11 cellular contexts compared by ENCODE assay signal in genomic region chr12:42756841-42757661, GRCh38.
DNase-seq lines count a peak whose midpoint lies in the region; ATAC-seq, FAIRE-seq and TF ChIP-seq lines count a peak whose summit lies in the region.
"Had no signal": no experiment of that assay in that cellular context is flagged by ENCODE, and none has a peak within 500 bp of the region (broad histone marks: within the 10 kb centered on the region; RNA-seq: fewer than 3 reads in every experiment).

No MANE protein-coding gene starts in this region.

- no peak overlapping the region for H4K12ac ChIP-seq in trophoblast cell (ENCODE audit: low read depth, low read length)

- H3K27ac Mint-ChIP-seq in endodermal cell, result peak overlapping the region; percentile 92
- H3K27ac Mint-ChIP-seq in T-helper 2 cell treated with Interferon-gamma antibody and Interleukin-4, amounts not matched to agents 5 μg/mL and 100 μg/mL, for 36 hours, result no peak overlapping the region

- peak overlapping the region; percentile 74 for H2BK120ac ChIP-seq in trophoblast cell (ENCODE audit: insufficient read depth, low read length, poor library complexity)

- H3K23ac ChIP-seq in trophoblast cell (ENCODE audit: low read length), result no peak overlapping the region

- H3K9me3 ChIP-seq in endodermal cell (ENCODE audit: control insufficient read depth, low read length) (peaks cover 9% of the 10 kb centered on the region), trophoblast cell (ENCODE audit: insufficient read depth, low read depth, low read length) (no peaks in the 10 kb centered on the region)

- peaks cover 15% of the 10 kb centered on the region for H3K79me1 ChIP-seq in trophoblast cell (ENCODE audit: low read length)

- H3K14ac ChIP-seq in trophoblast cell (ENCODE audit: low read length), result peak overlapping the region; percentile 43

- H3K4ac ChIP-seq in trophoblast cell (ENCODE audit: low read depth, low read length), result no peak overlapping the region

- H3K27ac ChIP-seq in endodermal cell (ENCODE audit: low read depth, low read length) (peak overlapping the region; percentile 60), trophoblast cell (ENCODE audit: low read depth, low read length) (peak overlapping the region; percentile 91)

- H3K4me2 ChIP-seq in trophoblast cell (ENCODE audit: low read length), result peak overlapping the region; percentile 35

- H3K4me3 ChIP-seq in endodermal cell (ENCODE audit: low read length), result peak overlapping the region; percentile 39
- no peak overlapping the region for H3K4me3 ChIP-seq in trophoblast cell (ENCODE audit: low read depth, low read length)

- H3K79me2 ChIP-seq in trophoblast cell (ENCODE audit: control insufficient read depth, insufficient read depth, low read length, poor library complexity), result no peaks in the 10 kb centered on the region

- peaks cover 9% of the 10 kb centered on the region for H3K27me3 Mint-ChIP-seq in endodermal cell (ENCODE audit: insufficient read depth)
- no peaks in the 10 kb centered on the region for H3K27me3 Mint-ChIP-seq in T-helper 2 cell treated with Interferon-gamma antibody and Interleukin-4, amounts not matched to agents 5 μg/mL and 100 μg/mL, for 36 hours (ENCODE audit: low read depth)
- H3K27me3 Mint-ChIP-seq: central memory CD8-positive, alpha-beta T cell had no signal

- peak overlapping the region; percentile 65 for H4K91ac ChIP-seq in trophoblast cell (ENCODE audit: low read depth, low read length)

- 8 to 31% methylated on average over 6 to 11 of the region's 11 CpGs for WGBS in endodermal cell (ENCODE audit: insufficient coverage in 1 of 2, insufficient read length in 1 of 2), 2 experiments
- no CpG with 5 or more reads among the region's 11 CpGs for WGBS in trophoblast cell (ENCODE audit: extremely low coverage, insufficient coverage, insufficient read length)

- FAIRE-seq in HTR-8/SVneo (lab: Jason Lieb, UNC), result peak; percentile 87

- H3K18ac ChIP-seq in trophoblast cell (ENCODE audit: low read length), result no peak overlapping the region

- DNase-seq in HTR-8/SVneo (ENCODE audit: insufficient read length, low spot score) (peak; percentile 53), endodermal cell (peak; percentile 96), trophoblast cell (peak; percentile 82 to 85), NCI-H2196 (lab: John Stamatoyannopoulos, UW; ENCODE audit: unreplicated experiment) (no peak), NCI-H187 treated with DMSO at 0.1 percent for 48 hours (lab: John Stamatoyannopoulos, UW) (no peak)
- no peak for DNase-seq in T-helper 2 cell treated with Interferon-gamma antibody and Interleukin-4, amounts not matched to agents 5 μg/mL and 100 μg/mL, for 36 hours (ENCODE audit: low spot score)
- DNase-seq: SHP77; stimulated activated CD4-positive, alpha-beta T cell treated with anti-CD3 and anti-CD28 coated beads, Interleukin-4, amount 100 ng/mL, for 24 hours had no signal

- H2AFZ ChIP-seq in trophoblast cell (ENCODE audit: insufficient read depth, low read length, poor library complexity), result no peak overlapping the region

- ATAC-seq in GM18907 (IDR thresholded peaks at IDR 0.05; ENCODE audit: unreplicated experiment) (peak; percentile 72), GM19467 (IDR thresholded peaks at IDR 0.05; ENCODE audit: unreplicated experiment) (no peak)

- peaks cover 3% of the 10 kb centered on the region for H3K4me1 ChIP-seq in endodermal cell (ENCODE audit: control insufficient read depth, insufficient read depth, low read length)
- peaks cover 10 to 16% of the 10 kb centered on the region in 2 experiments for H3K4me1 ChIP-seq in trophoblast cell (ENCODE audit: control insufficient read depth in 1 of 2, insufficient read depth in 2 of 2, low read length in 2 of 2)

- no peak overlapping the region for H3K9ac ChIP-seq in endodermal cell (ENCODE audit: extremely low read depth, low read length, poor library complexity, severe bottlenecking)
- H3K9ac ChIP-seq in trophoblast cell (ENCODE audit: low read length), result no peak overlapping the region

- H3K36me3 Mint-ChIP-seq in endodermal cell (ENCODE audit: low read depth), result no peaks in the 10 kb centered on the region
- no peaks in the 10 kb centered on the region for H3K36me3 Mint-ChIP-seq in T-helper 2 cell treated with Interferon-gamma antibody and Interleukin-4, amounts not matched to agents 5 μg/mL and 100 μg/mL, for 36 hours (ENCODE audit: low read depth)

- TF ChIP-seq CTCF in endodermal cell (conservative IDR thresholded peaks at IDR 0.05), result no peak

- peaks cover 11% of the 10 kb centered on the region for H3K9me3 Mint-ChIP-seq in endodermal cell
- no peaks in the 10 kb centered on the region for H3K9me3 Mint-ChIP-seq in T-helper 2 cell treated with Interferon-gamma antibody and Interleukin-4, amounts not matched to agents 5 μg/mL and 100 μg/mL, for 36 hours

- H2BK12ac ChIP-seq in trophoblast cell (ENCODE audit: low read length), result peak overlapping the region; percentile 44

- H3K4me3 Mint-ChIP-seq in endodermal cell, result no peak overlapping the region
- no peak overlapping the region for H3K4me3 Mint-ChIP-seq in T-helper 2 cell treated with Interferon-gamma antibody and Interleukin-4, amounts not matched to agents 5 μg/mL and 100 μg/mL, for 36 hours
- H3K4me3 Mint-ChIP-seq: central memory CD8-positive, alpha-beta T cell had no signal

- H3K27me3 ChIP-seq in endodermal cell (ENCODE audit: control insufficient read depth, insufficient read depth, low read length, poor library complexity, severe bottlenecking), result no peaks in the 10 kb centered on the region
- H3K27me3 ChIP-seq in trophoblast cell (ENCODE audit: insufficient read depth, low read length), result no peaks in the 10 kb centered on the region

- H3K4me1 Mint-ChIP-seq in endodermal cell, result peaks cover 16% of the 10 kb centered on the region
- H3K4me1 Mint-ChIP-seq in T-helper 2 cell treated with Interferon-gamma antibody and Interleukin-4, amounts not matched to agents 5 μg/mL and 100 μg/mL, for 36 hours (ENCODE audit: low read depth), result peaks cover 10% of the 10 kb centered on the region
- H3K4me1 Mint-ChIP-seq: central memory CD8-positive, alpha-beta T cell had no signal

- H4K8ac ChIP-seq in trophoblast cell (ENCODE audit: low read depth, low read length), result peak overlapping the region; percentile 34

- H3K36me3 ChIP-seq in endodermal cell (ENCODE audit: control insufficient read depth, insufficient read depth, low read length), result no peaks in the 10 kb centered on the region
- H3K36me3 ChIP-seq in trophoblast cell (ENCODE audit: control insufficient read depth in 1 of 2, insufficient read depth in 2 of 2, low read length in 2 of 2), result no peaks in the 10 kb centered on the region

- peak overlapping the region; percentile 67 for H2BK5ac ChIP-seq in trophoblast cell (ENCODE audit: low read depth, low read length, poor library complexity)

- no peak overlapping the region for H2AK5ac ChIP-seq in trophoblast cell (ENCODE audit: low read length)

Comparison
In these comparisons a context has a peak if more than half of its experiments do, and no peak if none do; other contexts are left out.
1. DNase-seq: peak in HTR-8/SVneo (single experiment), endodermal cell (single experiment) and trophoblast cell (2 of 2); none in T-helper 2 cell treated with Interferon-gamma antibody and Interleukin-4, amounts not matched to agents 5 μg/mL and 100 μg/mL, for 36 hours (single experiment), NCI-H2196 (single experiment) and NCI-H187 treated with DMSO at 0.1 percent for 48 hours (single experiment).